Comparison of ENCODE assay signal across 13 cellular contexts in genomic region chr15:42364529-42364928, GRCh38. TPM values are rescaled to one million over a fixed set of nuclear protein-coding genes. Genes with fewer than 3 reads are reported as not detected.
DNase-seq lines count a peak whose midpoint lies in the region; ATAC-seq, FAIRE-seq and TF ChIP-seq lines count a peak whose summit lies in the region.
"Had no signal": no experiment of that assay in that cellular context is flagged by ENCODE, and none has a peak within 500 bp of the region (broad histone marks: within the 10 kb centered on the region; RNA-seq: fewer than 3 reads in every experiment).

No MANE protein-coding gene starts in this region.

- H3K79me2 ChIP-seq in H1 (ENCODE audit: control insufficient read depth in 1 of 2, insufficient read depth in 2 of 2, low read length in 2 of 2), result no peaks in the 10 kb centered on the region

- CTCF ChIA-PET in H1 (lab: Charles Lee; ENCODE audit: partially characterized antibody), result interaction anchor here (0.7 to 1.6 kb wide), 4 partner anchors 20 to 281 kb away, joined by 3 to 9 read pairs (median 4); no protein-coding TSS in a partner anchor

- peak overlapping the region; percentile 77; the same call in 1 of the 2 replicates for H2BK12ac ChIP-seq in H1 (ENCODE audit: low read depth, low read length)

- TF ChIP-seq EP300 in H1 (IDR thresholded peaks at IDR 0.05; ENCODE audit: borderline replicate concordance in 1 of 2, low read depth in 2 of 2, low read length in 2 of 2), result no peak

- FAIRE-seq in H1 (lab: Jason Lieb, UNC), result no peak
- FAIRE-seq: A549 had no signal

- H4K91ac ChIP-seq in H1 (replicated peaks; ENCODE audit: insufficient read length, low read length), result peak overlapping the region; percentile 12

- no peaks in the 10 kb centered on the region; a peak in 4 of 7 replicates for H3K27me3 ChIP-seq in H1 (replicated peaks in 1 of 4; ENCODE audit: control insufficient read depth in 3 of 4, extremely low read depth in 1 of 4, insufficient read depth in 3 of 4, low read length in 3 of 4)

- H3K23ac ChIP-seq in H1 (ENCODE audit: insufficient read length), result no peak overlapping the region

- H2AFZ ChIP-seq in H1 (ENCODE audit: low read length), result no peak overlapping the region

- H3K4me2 ChIP-seq in H1 (ENCODE audit: insufficient read depth in 1 of 2, low read depth in 2 of 2, low read length in 2 of 2), result peak overlapping the region in 1 of 2 experiments; percentile 15; a peak in 1 of 4 replicates
- H3K4me2 ChIP-seq: A549 had no signal

- ATAC-seq in HG02981 (IDR thresholded peaks at IDR 0.05; ENCODE audit: unreplicated experiment), result no peak
- ATAC-seq in stimulated activated effector memory CD8-positive, alpha-beta T cell treated with anti-CD3 and anti-CD28 coated beads, Interleukin-12 subunit alpha, Interleukin-12 subunit beta, amount 100 ng/mL, for 72 hours, result no peak
- ATAC-seq in esophagus mucosa, result no peak
- ATAC-seq: A549 had no signal

- H3K27ac ChIP-seq in H1 (ENCODE audit: low read depth, low read length), result no peak overlapping the region
- H3K27ac ChIP-seq: A549 had no signal

- H2BK20ac ChIP-seq in H1 (ENCODE audit: low read length), result peak overlapping the region; percentile 80; the same call in 1 of the 2 replicates

- H3K4me3 ChIP-seq in H1 (ENCODE audit: extremely low read depth in 1 of 4, insufficient read depth in 2 of 4, low read depth in 3 of 4, low read length in 4 of 4), result no peak overlapping the region
- H3K4me3 ChIP-seq in retinal pigment epithelial cell (ENCODE audit: low read length), result no peak overlapping the region
- H3K4me3 ChIP-seq: A549 had no signal

- no peak overlapping the region for H3K56ac ChIP-seq in H1 (replicated peaks; ENCODE audit: insufficient read length, low read depth, low read length)

- no peaks in the 10 kb centered on the region for H3K4me1 Mint-ChIP-seq in stimulated activated effector memory CD8-positive, alpha-beta T cell treated with anti-CD3 and anti-CD28 coated beads, Interleukin-12 subunit alpha, Interleukin-12 subunit beta, amount 100 ng/mL, for 72 hours
- H3K4me1 Mint-ChIP-seq: activated B cell treated with CpG ODN at 0.5 μM for 24 hours; activated naive CD8-positive, alpha-beta T cell treated with anti-CD3 and anti-CD28 coated beads for 36 hours; mesothelial cell of epicardium had no signal

- H4K20me1 ChIP-seq in H1 (replicated peaks in 1 of 2; ENCODE audit: control insufficient read depth in 1 of 2, insufficient read depth in 2 of 2, low read length in 2 of 2), result no peaks in the 10 kb centered on the region

- peaks cover 0 to 10% (median 5%) of the 10 kb centered on the region in 4 experiments; a peak in 5 of 7 replicates for H3K4me1 ChIP-seq in H1 (replicated peaks in 1 of 4; ENCODE audit: control insufficient read depth in 3 of 4, insufficient read depth in 4 of 4, low read length in 3 of 4)
- H3K4me1 ChIP-seq: A549 had no signal

- no peak overlapping the region for H3K14ac ChIP-seq in H1 (ENCODE audit: insufficient read length)

- no peaks in the 10 kb centered on the region for H3K23me2 ChIP-seq in H1 (ENCODE audit: low read depth, low read length)

- H4K8ac ChIP-seq in H1 (ENCODE audit: extremely low read depth, insufficient read depth, low read length), result no peak overlapping the region

- no peak overlapping the region for H3K4me3 Mint-ChIP-seq in stimulated activated effector memory CD8-positive, alpha-beta T cell treated with anti-CD3 and anti-CD28 coated beads, Interleukin-12 subunit alpha, Interleukin-12 subunit beta, amount 100 ng/mL, for 72 hours
- H3K4me3 Mint-ChIP-seq: activated B cell treated with CpG ODN at 0.5 μM for 24 hours; activated naive CD8-positive, alpha-beta T cell treated with anti-CD3 and anti-CD28 coated beads for 36 hours; mesothelial cell of epicardium; type B pancreatic cell had no signal

- no peak overlapping the region for H2BK15ac ChIP-seq in H1 (ENCODE audit: low read length)

- POLR2A ChIA-PET in H1 (lab: Charles Lee; ENCODE audit: partially characterized antibody), result interaction anchor here (1.1 kb wide), 1 partner anchor 21 kb away, joined by 3 read pairs; no protein-coding TSS in a partner anchor

- peaks cover 0 to 2% of the 10 kb centered on the region in 2 experiments; a peak in 2 of 4 replicates for H3K9me3 ChIP-seq in H1 (ENCODE audit: insufficient read depth in 2 of 2, low read depth in 1 of 2, low read length in 1 of 2)
- H3K9me3 ChIP-seq: A549 had no signal

- peak overlapping the region; percentile 54; the same call in 1 of the 2 replicates for H2AK5ac ChIP-seq in H1 (ENCODE audit: low read depth, low read length)

- TF ChIP-seq RAD21 in H1 (IDR thresholded peaks at IDR 0.05 in 1 of 2, conservative IDR thresholded peaks at IDR 0.05 in 1 of 2; ENCODE audit: low read depth in 2 of 2, low read length in 2 of 2), result no peak

- H3K18ac ChIP-seq in H1 (ENCODE audit: extremely low read depth, low read length), result peak overlapping the region; percentile 57; the same call in 1 of the 2 replicates

- no peaks in the 10 kb centered on the region for H3K9me3 Mint-ChIP-seq in stimulated activated effector memory CD8-positive, alpha-beta T cell treated with anti-CD3 and anti-CD28 coated beads, Interleukin-12 subunit alpha, Interleukin-12 subunit beta, amount 100 ng/mL, for 72 hours
- H3K9me3 Mint-ChIP-seq: activated B cell treated with CpG ODN at 0.5 μM for 24 hours; activated naive CD8-positive, alpha-beta T cell treated with anti-CD3 and anti-CD28 coated beads for 36 hours; type B pancreatic cell had no signal

- H3K27ac Mint-ChIP-seq in stimulated activated effector memory CD8-positive, alpha-beta T cell treated with anti-CD3 and anti-CD28 coated beads, Interleukin-12 subunit alpha, Interleukin-12 subunit beta, amount 100 ng/mL, for 72 hours, result no peak overlapping the region
- H3K27ac Mint-ChIP-seq: activated B cell treated with CpG ODN at 0.5 μM for 24 hours; activated naive CD8-positive, alpha-beta T cell treated with anti-CD3 and anti-CD28 coated beads for 36 hours; mesothelial cell of epicardium; type B pancreatic cell had no signal

- H3K4ac ChIP-seq in H1 (replicated peaks; ENCODE audit: insufficient read length, low read depth, low read length), result no peak overlapping the region

- H3K9ac ChIP-seq in H1 (replicated peaks in 1 of 4; ENCODE audit: extremely low read depth in 1 of 4, low read depth in 3 of 4, low read length in 3 of 4), result no peak overlapping the region

- no peaks in the 10 kb centered on the region for H3K79me1 ChIP-seq in H1 (ENCODE audit: low read depth, low read length)

- peak; percentile 1 for DNase-seq in NCI-H1436 (lab: John Stamatoyannopoulos, UW)
- DNase-seq in NCI-H1436 treated with DMSO at 0.1 percent for 48 hours (lab: John Stamatoyannopoulos, UW), result no peak
- peak; percentile 57 for DNase-seq in NCI-H510A (lab: John Stamatoyannopoulos, UW)
- no peak for DNase-seq in H1 (ENCODE audit: low read depth in 1 of 2, low spot score in 2 of 2)
- peak; percentile 47 for DNase-seq in retinal pigment epithelial cell (ENCODE audit: low read depth)
- DNase-seq in stimulated activated effector memory CD8-positive, alpha-beta T cell treated with anti-CD3 and anti-CD28 coated beads, Interleukin-12 subunit alpha, Interleukin-12 subunit beta, amount 100 ng/mL, for 72 hours (ENCODE audit: low spot score in 2 of 2), result no peak
- DNase-seq: activated B cell treated with CpG ODN at 0.5 μM for 24 hours; activated naive CD8-positive, alpha-beta T cell treated with anti-CD3 and anti-CD28 coated beads for 36 hours had no signal

- TF ChIP-seq POLR2A in H1 (IDR thresholded peaks at IDR 0.05; ENCODE audit: control extremely low read depth in 1 of 2, low read depth in 2 of 2, low read length in 2 of 2), result no peak

- no peak for TF ChIP-seq CTCF in H1 (IDR thresholded peaks at IDR 0.05; ENCODE audit: control extremely low read depth in 1 of 3, insufficient read depth in 1 of 3, low read depth in 1 of 3, low read length in 3 of 3)
- TF ChIP-seq CTCF in retinal pigment epithelial cell (conservative IDR thresholded peaks at IDR 0.05; ENCODE audit: low read depth, low read length), result no peak

- WGBS in H1 (ENCODE audit: extremely low coverage in 1 of 2, insufficient coverage in 1 of 2, insufficient read length in 1 of 2, insufficient replicate concordance in 2 of 2, low coverage in 1 of 2, low lambda C conversion rate in 2 of 2, missing lambda C conversion rate in 1 of 2), 2 experiments, result 80% methylated on average over 1 of the region's 1 CpG; no CpG with 5 or more reads in 1 of the 2 experiments

- H4K5ac ChIP-seq in H1 (ENCODE audit: insufficient read length, low read depth, low read length), result no peak overlapping the region

- no peaks in the 10 kb centered on the region for H3K36me3 ChIP-seq in H1 (ENCODE audit: control insufficient read depth in 2 of 4, insufficient read depth in 4 of 4, low read length in 3 of 4)

- H2BK120ac ChIP-seq in H1 (replicated peaks; ENCODE audit: low read depth, low read length), result no peak overlapping the region

- peak overlapping the region; percentile 80; the same call in 1 of the 2 replicates for H2BK5ac ChIP-seq in H1 (ENCODE audit: low read depth, low read length)

- no peaks in the 10 kb centered on the region for H3K36me3 Mint-ChIP-seq in stimulated activated effector memory CD8-positive, alpha-beta T cell treated with anti-CD3 and anti-CD28 coated beads, Interleukin-12 subunit alpha, Interleukin-12 subunit beta, amount 100 ng/mL, for 72 hours
- H3K36me3 Mint-ChIP-seq: activated naive CD8-positive, alpha-beta T cell treated with anti-CD3 and anti-CD28 coated beads for 36 hours; mesothelial cell of epicardium; type B pancreatic cell had no signal

TF ChIP-seq in H1, 55 proteins besides CTCF, POLR2A, EP300 and RAD21 (continues in another document):
- TF ChIP-seq NANOG (IDR thresholded peaks at IDR 0.05; ENCODE audit: insufficient read depth, low read depth, low read length, poor library complexity, severe bottlenecking) (no peak), RBBP5 (IDR thresholded peaks at IDR 0.05; ENCODE audit: borderline replicate concordance, low read depth, low read length) (no peak), RXRA (IDR thresholded peaks at IDR 0.05; ENCODE audit: insufficient read depth, low read depth, low read length) (no peak), ZNF274 (IDR thresholded peaks at IDR 0.05; ENCODE audit: borderline replicate concordance, extremely low read depth, low read length) (no peak), BRCA1 (IDR thresholded peaks at IDR 0.05; ENCODE audit: low read depth, low read length) (no peak), CBX5 (IDR thresholded peaks at IDR 0.05; ENCODE audit: low read depth, low read length) (no peak), EGR1 (IDR thresholded peaks at IDR 0.05; ENCODE audit: borderline replicate concordance, low read depth, low read length) (no peak)

RNA-seq across cellular contexts. Expression of gene CAPN3, which starts 5.2 kb away (rescaled TPM):
- total RNA-seq in H1 (2021; fragmentation: NEBNext Ultra II Directional; extraction: Animal tissue kit (Norgen Biotek cat#: 25700)), result 0.75 and 0.80 TPM in 2 replicates
- polyA plus RNA-seq in H1 (2011; rRNA removed), result 2.0 and 2.1 TPM in 2 replicates
- 3.2 TPM for polyA plus RNA-seq in H1 (2011; cell fraction: cytosol; rRNA removed)
- polyA plus RNA-seq in H1 (2011; cell fraction: nucleus; rRNA removed), result 11.0 TPM
- polyA plus RNA-seq in H1 (2012, experiment 1 of 2), result 1.1 to 2.2 TPM (median 1.8 TPM) in 4 replicates
- polyA plus RNA-seq in H1 (2012, experiment 2 of 2), result not detected
- 0.65 TPM for polyA plus RNA-seq in H1 (2013, experiment 1 of 2)
- 0.79 TPM for polyA plus RNA-seq in H1 (2013, experiment 2 of 2)
- polyA minus RNA-seq in H1 (2011; rRNA and poly(A)+ RNA removed), result 0.60 and 2.6 TPM in 2 replicates
- polyA minus RNA-seq in H1 (2011; cell fraction: cytosol; rRNA and poly(A)+ RNA removed), result not detected
- 1.9 TPM for polyA minus RNA-seq in H1 (2011; cell fraction: nucleus; rRNA and poly(A)+ RNA removed)
- total RNA-seq in esophagus mucosa, result 4.5 TPM

Comparison
In these comparisons a context has a peak if more than half of its experiments do, and no peak if none do; other contexts are left out.
1. DNase-seq: peak in NCI-H1436 (single experiment), NCI-H510A (single experiment) and retinal pigment epithelial cell (single experiment); none in NCI-H1436 treated with DMSO at 0.1 percent for 48 hours (single experiment), H1 (0 of 2) and stimulated activated effector memory CD8-positive, alpha-beta T cell treated with anti-CD3 and anti-CD28 coated beads, Interleukin-12 subunit alpha, Interleukin-12 subunit beta, amount 100 ng/mL, for 72 hours (0 of 2).